In the genomic region with DNA sequence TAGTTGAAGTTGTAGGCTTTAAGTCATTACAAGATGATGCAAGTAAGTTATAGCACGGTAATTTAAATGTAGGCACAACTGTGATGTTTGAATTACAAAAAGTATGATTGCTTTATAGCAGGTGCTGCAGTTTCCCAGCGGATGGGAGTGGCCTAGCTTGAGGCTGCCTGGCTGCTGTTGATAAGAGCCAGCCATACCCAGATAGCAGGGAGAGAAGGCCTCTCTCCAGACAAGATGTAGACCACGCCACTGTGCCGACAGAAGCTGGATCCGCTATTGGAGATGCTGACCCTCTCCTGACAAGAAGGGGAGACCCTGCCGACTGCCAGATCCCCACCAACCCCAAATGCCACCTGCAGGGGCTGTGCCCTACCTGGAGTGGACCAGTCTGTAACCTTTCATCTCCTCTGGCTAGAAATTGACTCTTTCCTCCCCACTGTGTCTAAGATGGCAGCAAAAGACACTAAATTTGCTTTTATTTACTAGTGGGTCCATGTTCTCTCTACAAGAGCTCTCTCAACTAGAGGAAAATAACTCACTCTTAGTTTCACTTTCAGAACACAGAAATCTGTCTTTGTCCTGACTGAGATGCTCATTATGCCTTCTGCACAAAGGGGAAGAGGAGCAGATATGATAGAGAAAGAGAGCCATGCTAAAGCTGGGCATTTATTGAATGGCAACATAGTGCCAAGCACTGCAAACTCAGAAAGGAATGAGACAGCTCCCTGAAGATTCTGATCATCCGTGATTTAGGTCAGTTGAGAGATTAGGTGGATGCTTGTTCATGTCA, we compare ENCODE assay signal across 1 cellular context.
TF ChIP-seq lines count a peak whose summit lies in the region.

No MANE protein-coding gene starts in this region.

TF ChIP-seq in K562, 482 proteins besides CTCF, POLR2A, EP300 and RAD21 (continued from another document and continues in another):
- TF ChIP-seq HNRNPLL (IDR thresholded peaks at IDR 0.05; ENCODE audit: low read depth, low read length, poor library complexity, severe bottlenecking): no peak
- TF ChIP-seq TEAD2 (tag; IDR thresholded peaks at IDR 0.05): no peak
- TF ChIP-seq HNRNPL (IDR thresholded peaks at IDR 0.05; ENCODE audit: low read depth, low read length): no peak
- TF ChIP-seq ZNF785 (CRISPR knock-in tag; IDR thresholded peaks at IDR 0.05): no peak
- TF ChIP-seq TARDBP (IDR thresholded peaks at IDR 0.05): no peak
- peak; percentile 53; the same call in 1 of the 2 replicates for TF ChIP-seq LEF1 (IDR thresholded peaks at IDR 0.05)
- peak; percentile 92 for TF ChIP-seq NCOR1 (IDR thresholded peaks at IDR 0.05)
- no peak for TF ChIP-seq ESRRA (IDR thresholded peaks at IDR 0.05; ENCODE audit: borderline replicate concordance, low read depth)
- peak; percentile 26; the same call in 1 of the 2 replicates for TF ChIP-seq HCFC1 (IDR thresholded peaks at IDR 0.05; ENCODE audit: low read depth, low read length)
- TF ChIP-seq NFE2L1 (tag; IDR thresholded peaks at IDR 0.05; ENCODE audit: borderline replicate concordance, low read depth): no peak
- peak; percentile 92 for TF ChIP-seq POLR2AphosphoS5 (IDR thresholded peaks at IDR 0.05; ENCODE audit: control insufficient read depth, insufficient read depth, low read depth, low read length)
- no peak for TF ChIP-seq TAF15 (IDR thresholded peaks at IDR 0.05; ENCODE audit: low read depth, low read length)
- peak; percentile 61; the same call in 1 of the 2 replicates for TF ChIP-seq HDAC2 (IDR thresholded peaks at IDR 0.05)
- TF ChIP-seq SRSF1 (IDR thresholded peaks at IDR 0.05; ENCODE audit: low read depth, low read length): no peak
- no peak for TF ChIP-seq GABPA (tag; conservative IDR thresholded peaks at IDR 0.05; ENCODE audit: low read depth)
- TF ChIP-seq FOXK1 (CRISPR knock-in tag; IDR thresholded peaks at IDR 0.05; ENCODE audit: borderline replicate concordance): no peak
- no peak for TF ChIP-seq NFYB (IDR thresholded peaks at IDR 0.05; ENCODE audit: extremely low read depth, insufficient read length)
- peak; percentile 36 for TF ChIP-seq MEIS2 (IDR thresholded peaks at IDR 0.05; ENCODE audit: partially characterized antibody)
- TF ChIP-seq ZFP30 (CRISPR knock-in tag; IDR thresholded peaks at IDR 0.05; ENCODE audit: borderline replicate concordance): no peak
- no peak for TF ChIP-seq ZNF134 (CRISPR knock-in tag; conservative IDR thresholded peaks at IDR 0.05)
- TF ChIP-seq, protein P1, sequence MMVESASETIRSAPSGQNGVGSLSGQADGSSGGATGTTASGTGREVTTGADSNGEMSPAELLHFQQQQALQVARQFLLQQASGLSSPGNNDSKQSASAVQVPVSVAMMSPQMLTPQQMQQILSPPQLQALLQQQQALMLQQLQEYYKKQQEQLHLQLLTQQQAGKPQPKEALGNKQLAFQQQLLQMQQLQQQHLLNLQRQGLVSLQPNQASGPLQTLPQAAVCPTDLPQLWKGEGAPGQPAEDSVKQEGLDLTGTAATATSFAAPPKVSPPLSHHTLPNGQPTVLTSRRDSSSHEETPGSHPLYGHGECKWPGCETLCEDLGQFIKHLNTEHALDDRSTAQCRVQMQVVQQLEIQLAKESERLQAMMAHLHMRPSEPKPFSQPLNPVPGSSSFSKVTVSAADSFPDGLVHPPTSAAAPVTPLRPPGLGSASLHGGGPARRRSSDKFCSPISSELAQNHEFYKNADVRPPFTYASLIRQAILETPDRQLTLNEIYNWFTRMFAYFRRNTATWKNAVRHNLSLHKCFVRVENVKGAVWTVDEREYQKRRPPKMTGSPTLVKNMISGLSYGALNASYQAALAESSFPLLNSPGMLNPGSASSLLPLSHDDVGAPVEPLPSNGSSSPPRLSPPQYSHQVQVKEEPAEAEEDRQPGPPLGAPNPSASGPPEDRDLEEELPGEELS (CRISPR knock-in tag; IDR thresholded peaks at IDR 0.05; ENCODE audit: borderline replicate concordance): no peak
- TF ChIP-seq, protein P2, sequence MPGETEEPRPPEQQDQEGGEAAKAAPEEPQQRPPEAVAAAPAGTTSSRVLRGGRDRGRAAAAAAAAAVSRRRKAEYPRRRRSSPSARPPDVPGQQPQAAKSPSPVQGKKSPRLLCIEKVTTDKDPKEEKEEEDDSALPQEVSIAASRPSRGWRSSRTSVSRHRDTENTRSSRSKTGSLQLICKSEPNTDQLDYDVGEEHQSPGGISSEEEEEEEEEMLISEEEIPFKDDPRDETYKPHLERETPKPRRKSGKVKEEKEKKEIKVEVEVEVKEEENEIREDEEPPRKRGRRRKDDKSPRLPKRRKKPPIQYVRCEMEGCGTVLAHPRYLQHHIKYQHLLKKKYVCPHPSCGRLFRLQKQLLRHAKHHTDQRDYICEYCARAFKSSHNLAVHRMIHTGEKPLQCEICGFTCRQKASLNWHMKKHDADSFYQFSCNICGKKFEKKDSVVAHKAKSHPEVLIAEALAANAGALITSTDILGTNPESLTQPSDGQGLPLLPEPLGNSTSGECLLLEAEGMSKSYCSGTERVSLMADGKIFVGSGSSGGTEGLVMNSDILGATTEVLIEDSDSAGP (CRISPR knock-in tag; IDR thresholded peaks at IDR 0.05): 0 out of 2 replicates have a peak, but pooled peaks have one; percentile 14
- TF ChIP-seq, protein P3, sequence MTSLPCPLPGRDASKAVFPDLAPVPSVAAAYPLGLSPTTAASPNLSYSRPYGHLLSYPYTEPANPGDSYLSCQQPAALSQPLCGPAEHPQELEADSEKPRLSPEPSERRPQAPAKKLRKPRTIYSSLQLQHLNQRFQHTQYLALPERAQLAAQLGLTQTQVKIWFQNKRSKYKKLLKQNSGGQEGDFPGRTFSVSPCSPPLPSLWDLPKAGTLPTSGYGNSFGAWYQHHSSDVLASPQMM (CRISPR knock-in tag; IDR thresholded peaks at IDR 0.05): no peak
- TF ChIP-seq EZH2 (IDR thresholded peaks at IDR 0.05; ENCODE audit: borderline replicate concordance, low read depth, low read length): no peak
- TF ChIP-seq, protein P4, sequence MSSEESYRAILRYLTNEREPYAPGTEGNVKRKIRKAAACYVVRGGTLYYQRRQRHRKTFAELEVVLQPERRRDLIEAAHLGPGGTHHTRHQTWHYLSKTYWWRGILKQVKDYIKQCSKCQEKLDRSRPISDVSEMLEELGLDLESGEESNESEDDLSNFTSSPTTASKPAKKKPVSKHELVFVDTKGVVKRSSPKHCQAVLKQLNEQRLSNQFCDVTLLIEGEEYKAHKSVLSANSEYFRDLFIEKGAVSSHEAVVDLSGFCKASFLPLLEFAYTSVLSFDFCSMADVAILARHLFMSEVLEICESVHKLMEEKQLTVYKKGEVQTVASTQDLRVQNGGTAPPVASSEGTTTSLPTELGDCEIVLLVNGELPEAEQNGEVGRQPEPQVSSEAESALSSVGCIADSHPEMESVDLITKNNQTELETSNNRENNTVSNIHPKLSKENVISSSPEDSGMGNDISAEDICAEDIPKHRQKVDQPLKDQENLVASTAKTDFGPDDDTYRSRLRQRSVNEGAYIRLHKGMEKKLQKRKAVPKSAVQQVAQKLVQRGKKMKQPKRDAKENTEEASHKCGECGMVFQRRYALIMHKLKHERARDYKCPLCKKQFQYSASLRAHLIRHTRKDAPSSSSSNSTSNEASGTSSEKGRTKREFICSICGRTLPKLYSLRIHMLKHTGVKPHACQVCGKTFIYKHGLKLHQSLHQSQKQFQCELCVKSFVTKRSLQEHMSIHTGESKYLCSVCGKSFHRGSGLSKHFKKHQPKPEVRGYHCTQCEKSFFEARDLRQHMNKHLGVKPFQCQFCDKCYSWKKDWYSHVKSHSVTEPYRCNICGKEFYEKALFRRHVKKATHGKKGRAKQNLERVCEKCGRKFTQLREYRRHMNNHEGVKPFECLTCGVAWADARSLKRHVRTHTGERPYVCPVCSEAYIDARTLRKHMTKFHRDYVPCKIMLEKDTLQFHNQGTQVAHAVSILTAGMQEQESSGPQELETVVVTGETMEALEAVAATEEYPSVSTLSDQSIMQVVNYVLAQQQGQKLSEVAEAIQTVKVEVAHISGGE (CRISPR knock-in tag; IDR thresholded peaks at IDR 0.05): peak in 1 of 3 experiments; percentile 46; a peak in 1 of 6 replicates
- TF ChIP-seq, protein P5, sequence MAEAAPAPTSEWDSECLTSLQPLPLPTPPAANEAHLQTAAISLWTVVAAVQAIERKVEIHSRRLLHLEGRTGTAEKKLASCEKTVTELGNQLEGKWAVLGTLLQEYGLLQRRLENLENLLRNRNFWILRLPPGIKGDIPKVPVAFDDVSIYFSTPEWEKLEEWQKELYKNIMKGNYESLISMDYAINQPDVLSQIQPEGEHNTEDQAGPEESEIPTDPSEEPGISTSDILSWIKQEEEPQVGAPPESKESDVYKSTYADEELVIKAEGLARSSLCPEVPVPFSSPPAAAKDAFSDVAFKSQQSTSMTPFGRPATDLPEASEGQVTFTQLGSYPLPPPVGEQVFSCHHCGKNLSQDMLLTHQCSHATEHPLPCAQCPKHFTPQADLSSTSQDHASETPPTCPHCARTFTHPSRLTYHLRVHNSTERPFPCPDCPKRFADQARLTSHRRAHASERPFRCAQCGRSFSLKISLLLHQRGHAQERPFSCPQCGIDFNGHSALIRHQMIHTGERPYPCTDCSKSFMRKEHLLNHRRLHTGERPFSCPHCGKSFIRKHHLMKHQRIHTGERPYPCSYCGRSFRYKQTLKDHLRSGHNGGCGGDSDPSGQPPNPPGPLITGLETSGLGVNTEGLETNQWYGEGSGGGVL (CRISPR knock-in tag; IDR thresholded peaks at IDR 0.05): no peak
- 0 out of 2 replicates have a peak, but pooled peaks have one; percentile 20 for TF ChIP-seq MAFK (IDR thresholded peaks at IDR 0.05; ENCODE audit: low read length)
- TF ChIP-seq ZBED1 (IDR thresholded peaks at IDR 0.05): 0 out of 2 replicates have a peak, but pooled peaks have one; percentile 23
- 0 out of 2 replicates have a peak, but pooled peaks have one; percentile 28 for TF ChIP-seq RNF2 (IDR thresholded peaks at IDR 0.05)
- no peak for TF ChIP-seq ZNF212 (CRISPR knock-in tag; IDR thresholded peaks at IDR 0.05)
- no peak for TF ChIP-seq ZNF699 (CRISPR knock-in tag; IDR thresholded peaks at IDR 0.05; ENCODE audit: insufficient replicate concordance)
- peak; percentile 94 for TF ChIP-seq SMARCA4 (IDR thresholded peaks at IDR 0.05)
- no peak for TF ChIP-seq SREBF2 (CRISPR knock-in tag; IDR thresholded peaks at IDR 0.05)
- peak; percentile 68 for TF ChIP-seq NEUROD1 (IDR thresholded peaks at IDR 0.05; ENCODE audit: borderline replicate concordance, low read depth, low read length, partially characterized antibody)
- TF ChIP-seq CBFA2T3 (IDR thresholded peaks at IDR 0.05): peak; percentile 96
- no peak for TF ChIP-seq STAT5B (CRISPR knock-in tag; IDR thresholded peaks at IDR 0.05)
- TF ChIP-seq FOXA1 (IDR thresholded peaks at IDR 0.05; ENCODE audit: borderline replicate concordance): no peak
- TF ChIP-seq, protein P6, sequence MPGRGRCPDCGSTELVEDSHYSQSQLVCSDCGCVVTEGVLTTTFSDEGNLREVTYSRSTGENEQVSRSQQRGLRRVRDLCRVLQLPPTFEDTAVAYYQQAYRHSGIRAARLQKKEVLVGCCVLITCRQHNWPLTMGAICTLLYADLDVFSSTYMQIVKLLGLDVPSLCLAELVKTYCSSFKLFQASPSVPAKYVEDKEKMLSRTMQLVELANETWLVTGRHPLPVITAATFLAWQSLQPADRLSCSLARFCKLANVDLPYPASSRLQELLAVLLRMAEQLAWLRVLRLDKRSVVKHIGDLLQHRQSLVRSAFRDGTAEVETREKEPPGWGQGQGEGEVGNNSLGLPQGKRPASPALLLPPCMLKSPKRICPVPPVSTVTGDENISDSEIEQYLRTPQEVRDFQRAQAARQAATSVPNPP (IDR thresholded peaks at IDR 0.05; ENCODE audit: borderline replicate concordance, insufficient read depth, insufficient read length): no peak
- no peak for TF ChIP-seq PRMT5 (CRISPR knock-in tag; IDR thresholded peaks at IDR 0.05)
- TF ChIP-seq PCBP1 (IDR thresholded peaks at IDR 0.05; ENCODE audit: low read depth, low read length, poor library complexity, severe bottlenecking): no peak
- peak in 1 of 2 experiments; percentile 82; a peak in 1 of 4 replicates for TF ChIP-seq ARNT (IDR thresholded peaks at IDR 0.05)
- no peak for TF ChIP-seq MCM7 (IDR thresholded peaks at IDR 0.05)
- TF ChIP-seq, protein P7, sequence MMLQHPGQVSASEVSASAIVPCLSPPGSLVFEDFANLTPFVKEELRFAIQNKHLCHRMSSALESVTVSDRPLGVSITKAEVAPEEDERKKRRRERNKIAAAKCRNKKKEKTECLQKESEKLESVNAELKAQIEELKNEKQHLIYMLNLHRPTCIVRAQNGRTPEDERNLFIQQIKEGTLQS (IDR thresholded peaks at IDR 0.05): peak; percentile 47; the same call in 1 of the 2 replicates
- TF ChIP-seq, protein P7 (CRISPR knock-in tag; conservative IDR thresholded peaks at IDR 0.05): no peak
- no peak for TF ChIP-seq KAT2B (IDR thresholded peaks at IDR 0.05; ENCODE audit: low read depth, low read length)
- no peak for TF ChIP-seq NFXL1 (CRISPR knock-in tag; IDR thresholded peaks at IDR 0.05)
- TF ChIP-seq ZNF354B (CRISPR knock-in tag; IDR thresholded peaks at IDR 0.05): no peak
- no peak for TF ChIP-seq ZFP36 (IDR thresholded peaks at IDR 0.05; ENCODE audit: low read depth, low read length, partially characterized antibody)
- TF ChIP-seq, protein P8, sequence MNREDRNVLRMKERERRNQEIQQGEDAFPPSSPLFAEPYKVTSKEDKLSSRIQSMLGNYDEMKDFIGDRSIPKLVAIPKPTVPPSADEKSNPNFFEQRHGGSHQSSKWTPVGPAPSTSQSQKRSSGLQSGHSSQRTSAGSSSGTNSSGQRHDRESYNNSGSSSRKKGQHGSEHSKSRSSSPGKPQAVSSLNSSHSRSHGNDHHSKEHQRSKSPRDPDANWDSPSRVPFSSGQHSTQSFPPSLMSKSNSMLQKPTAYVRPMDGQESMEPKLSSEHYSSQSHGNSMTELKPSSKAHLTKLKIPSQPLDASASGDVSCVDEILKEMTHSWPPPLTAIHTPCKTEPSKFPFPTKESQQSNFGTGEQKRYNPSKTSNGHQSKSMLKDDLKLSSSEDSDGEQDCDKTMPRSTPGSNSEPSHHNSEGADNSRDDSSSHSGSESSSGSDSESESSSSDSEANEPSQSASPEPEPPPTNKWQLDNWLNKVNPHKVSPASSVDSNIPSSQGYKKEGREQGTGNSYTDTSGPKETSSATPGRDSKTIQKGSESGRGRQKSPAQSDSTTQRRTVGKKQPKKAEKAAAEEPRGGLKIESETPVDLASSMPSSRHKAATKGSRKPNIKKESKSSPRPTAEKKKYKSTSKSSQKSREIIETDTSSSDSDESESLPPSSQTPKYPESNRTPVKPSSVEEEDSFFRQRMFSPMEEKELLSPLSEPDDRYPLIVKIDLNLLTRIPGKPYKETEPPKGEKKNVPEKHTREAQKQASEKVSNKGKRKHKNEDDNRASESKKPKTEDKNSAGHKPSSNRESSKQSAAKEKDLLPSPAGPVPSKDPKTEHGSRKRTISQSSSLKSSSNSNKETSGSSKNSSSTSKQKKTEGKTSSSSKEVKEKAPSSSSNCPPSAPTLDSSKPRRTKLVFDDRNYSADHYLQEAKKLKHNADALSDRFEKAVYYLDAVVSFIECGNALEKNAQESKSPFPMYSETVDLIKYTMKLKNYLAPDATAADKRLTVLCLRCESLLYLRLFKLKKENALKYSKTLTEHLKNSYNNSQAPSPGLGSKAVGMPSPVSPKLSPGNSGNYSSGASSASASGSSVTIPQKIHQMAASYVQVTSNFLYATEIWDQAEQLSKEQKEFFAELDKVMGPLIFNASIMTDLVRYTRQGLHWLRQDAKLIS (CRISPR knock-in tag; IDR thresholded peaks at IDR 0.05): no peak
- TF ChIP-seq CBX2 (IDR thresholded peaks at IDR 0.05; ENCODE audit: insufficient read depth, low read length, poor library complexity, severe bottlenecking): no peak
- TF ChIP-seq ZNF707 (CRISPR knock-in tag; conservative IDR thresholded peaks at IDR 0.05): no peak
- TF ChIP-seq LCOR (CRISPR knock-in tag; IDR thresholded peaks at IDR 0.05): peak; percentile 33; the same call in 1 of the 2 replicates
- no peak for TF ChIP-seq CREB1 (IDR thresholded peaks at IDR 0.05)
- TF ChIP-seq CREB1 (CRISPR knock-in tag; IDR thresholded peaks at IDR 0.05): no peak
